Comparison of ENCODE assay signal across 8 cellular contexts in the genomic region with DNA sequence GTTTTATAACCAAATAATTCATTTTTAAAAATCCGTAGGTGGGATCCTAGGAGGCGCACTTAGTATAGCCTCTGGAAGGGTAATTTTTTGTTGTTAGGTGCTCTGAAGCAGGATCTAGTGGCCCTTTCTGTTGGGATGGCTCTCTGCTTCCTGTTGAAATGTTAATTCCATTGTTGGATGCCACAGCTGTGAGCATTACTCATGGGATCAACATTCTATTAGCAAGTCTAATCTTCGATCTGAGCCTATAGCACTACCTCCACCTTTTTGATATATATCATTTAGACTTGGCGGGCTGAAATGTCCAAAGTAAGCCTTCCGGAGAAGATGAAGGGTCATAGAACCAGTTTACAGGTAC. TPM values are rescaled to one million over a fixed set of nuclear protein-coding genes. Genes with fewer than 3 reads are reported as not detected.
DNase-seq lines count a peak whose midpoint lies in the region; ATAC-seq, FAIRE-seq and TF ChIP-seq lines count a peak whose summit lies in the region.

No MANE protein-coding gene starts in this region.

- H3K4me1 ChIP-seq in HUES6 (ENCODE audit: control insufficient read depth, insufficient read depth, low read length) = peaks cover 20% of the 10 kb centered on the region
- H3K4me1 ChIP-seq in GM12878 (ENCODE audit: control insufficient read depth, insufficient read depth, low read length) = no peaks in the 10 kb centered on the region; the same call in 1 of the 2 replicates
- peaks cover 67% of the 10 kb centered on the region for H3K4me1 ChIP-seq in HepG2 (ENCODE audit: insufficient read depth, low read length)

- H3K9me3 ChIP-seq in AG04450 (ENCODE audit: control insufficient read depth, insufficient read depth, low read length) = no peaks in the 10 kb centered on the region; the same call in 1 of the 2 replicates
- no peaks in the 10 kb centered on the region for H3K9me3 ChIP-seq in HUES6 (ENCODE audit: control insufficient read depth, insufficient read depth, low read depth, low read length)
- no peaks in the 10 kb centered on the region; the same call in 2 of the 3 replicates for H3K9me3 ChIP-seq in GM12878 (replicated peaks; ENCODE audit: control insufficient read depth, insufficient read depth, low read length)
- no peaks in the 10 kb centered on the region for H3K9me3 ChIP-seq in HepG2 (ENCODE audit: low read length)

- FAIRE-seq in GM12878 (lab: Jason Lieb, UNC) (no peak), HepG2 (lab: Jason Lieb, UNC) (no peak)

- no peak for TF ChIP-seq POLR2A in GM12878 (IDR thresholded peaks at IDR 0.05; ENCODE audit: low read depth, low read length)
- no peak for TF ChIP-seq POLR2A in HepG2 (IDR thresholded peaks at IDR 0.05; ENCODE audit: insufficient read depth in 1 of 2, low read depth in 2 of 2, low read length in 2 of 2)

- H3K79me2 ChIP-seq in GM12878 (ENCODE audit: control insufficient read depth, insufficient read depth, low read length) (no peaks in the 10 kb centered on the region), HepG2 (ENCODE audit: insufficient read depth, low read length) (peaks cover 67% of the 10 kb centered on the region)

- WGBS in GM12878 (ENCODE audit: insufficient coverage, insufficient replicate concordance, low lambda C conversion rate, missing lambda C conversion rate) = 15% methylated on average over 5 of the region's 5 CpGs
- 25% methylated on average over 5 of the region's 5 CpGs for WGBS in HepG2 (ENCODE audit: low lambda C conversion rate)

- H4K20me1 ChIP-seq in GM12878 (ENCODE audit: control insufficient read depth, insufficient read depth) = no peaks in the 10 kb centered on the region; the same call in 1 of the 2 replicates
- peaks cover 19% of the 10 kb centered on the region for H4K20me1 ChIP-seq in HepG2 (ENCODE audit: insufficient read depth, low read length)

- intact Hi-C loops in GM12878 (cut with micrococcal nuclease; ENCODE audit: unreplicated experiment) = no loop called here
- intact Hi-C loops in HepG2 (cut with micrococcal nuclease; ENCODE audit: unreplicated experiment) = no loop called here
- intact Hi-C loops in left colon (cut with DNase I, micrococcal nuclease) = no loop called here

- CTCF ChIA-PET in AG04450 (lab: Charles Lee) = interaction anchor here (3.1 kb wide), 1 partner anchor 126 kb away, joined by 24 read pairs; no protein-coding TSS in a partner anchor
- CTCF ChIA-PET in GM12878 (lab: Yijun Ruan, JAX) = no interaction called here
- CTCF ChIA-PET in HepG2 (lab: Yijun Ruan, JAX; ENCODE audit: low intra/inter-chr PET ratio, low total read pairs) = no interaction called here

- RAD21 ChIA-PET in GM12878 (lab: Charles Lee; ENCODE audit: unreplicated experiment) = no interaction called here

- POLR2A ChIA-PET in AG04450 (lab: Yijun Ruan, JAX) (no interaction called here), GM12878 (lab: Charles Lee) (no interaction called here), HepG2 (lab: Yijun Ruan, JAX) (interaction anchor here (1.0 to 4.8 kb wide), 7 partner anchors 8 to 59 kb away, joined by 3 to 59 read pairs (median 18); no protein-coding TSS in a partner anchor)

- BruUV-seq in GM12878 (replicated peaks; lab: Mats Ljungman, UMichigan) (no TSS peak), HepG2 (replicated peaks; lab: Mats Ljungman, UMichigan) (TSS peak; percentile 52)

- H3K36me3 ChIP-seq in HUES6 (ENCODE audit: control insufficient read depth, insufficient read depth, low read length) = peaks cover 14% of the 10 kb centered on the region
- H3K36me3 ChIP-seq in GM12878 (ENCODE audit: control insufficient read depth in 2 of 2, insufficient read depth in 2 of 2, low read length in 1 of 2) = no peaks in the 10 kb centered on the region
- H3K36me3 ChIP-seq in HepG2 (replicated peaks in 1 of 2; ENCODE audit: control insufficient read depth in 1 of 2, insufficient read depth in 2 of 2, low read length in 2 of 2) = peaks cover 2 to 8% of the 10 kb centered on the region in 2 experiments; a peak in 1 of 5 replicates

- no peak for TF ChIP-seq RAD21 in GM12878 (IDR thresholded peaks at IDR 0.05; ENCODE audit: insufficient read depth, low read depth, low read length)
- TF ChIP-seq RAD21 in HepG2 (CRISPR knock-in tag; IDR thresholded peaks at IDR 0.05) = no peak

- TF ChIP-seq EP300 in GM12878 (IDR thresholded peaks at IDR 0.05; ENCODE audit: borderline replicate concordance in 1 of 2, control insufficient read depth in 1 of 2, low read depth in 2 of 2, low read length in 2 of 2) (no peak), HepG2 (IDR thresholded peaks at IDR 0.05; ENCODE audit: low read depth in 2 of 2, low read length in 2 of 2) (no peak), HepG2 (CRISPR knock-in tag; IDR thresholded peaks at IDR 0.05; ENCODE audit: borderline replicate concordance) (no peak)

- in situ Hi-C loops in GM12878 (cut with MboI) (no loop called here), HepG2 (cut with HindIII; ENCODE audit: extremely low pct_ligation_motif_present, low pct_unique_long_range_greater_than_20kb) (no loop called here)

- DNase-seq in AG04450 (ENCODE audit: low read depth, low spot score) (no peak), GM12878 (ENCODE audit: low read depth, low spot score) (no peak), HepG2 (ENCODE audit: low spot score) (peak; percentile 27), GOT3 (lab: John Stamatoyannopoulos, UW) (no peak), left colon (no peak), occipital lobe (lab: John Stamatoyannopoulos, UW) (no peak)

- H3K9ac ChIP-seq in HUES6 (ENCODE audit: low read length) (peak overlapping the region; percentile 97), GM12878 (ENCODE audit: control insufficient read depth, insufficient read depth, low read length) (no peak overlapping the region), HepG2 (ENCODE audit: insufficient read depth, low read depth, low read length) (peak overlapping the region; percentile 86)

- ATAC-seq in GM12878 = no peak
- no peak for ATAC-seq in HepG2
- no peak for ATAC-seq in GM18870 (IDR thresholded peaks at IDR 0.05; ENCODE audit: unreplicated experiment)
- ATAC-seq in left colon = no peak

- H3K27ac ChIP-seq in AG04450 (ENCODE audit: low read depth, low read length) (no peak overlapping the region), HUES6 (ENCODE audit: low read depth, low read length) (peak overlapping the region; percentile 92), GM12878 (ENCODE audit: control insufficient read depth, insufficient read depth) (no peak overlapping the region), HepG2 (ENCODE audit: extremely low read length, insufficient read depth, low read length) (peak overlapping the region; percentile 90)

- H3K4me2 ChIP-seq in GM12878 (ENCODE audit: control insufficient read depth, insufficient read depth) (peak overlapping the region; percentile 98; the same call in 1 of the 2 replicates), HepG2 (ENCODE audit: low read depth, low read length) (peak overlapping the region; percentile 83)

- TF ChIP-seq CTCF in AG04450 (IDR thresholded peaks at IDR 0.05; ENCODE audit: low read depth, low read length) = no peak
- no peak for TF ChIP-seq CTCF in GM12878 (IDR thresholded peaks at IDR 0.05 in 2 of 3, conservative IDR thresholded peaks at IDR 0.05 in 1 of 3; ENCODE audit: control insufficient read depth in 2 of 3, extremely low read depth in 1 of 3, insufficient read depth in 1 of 3, low read depth in 3 of 3, low read length in 3 of 3)
- TF ChIP-seq CTCF in HepG2 (CRISPR knock-in tag; IDR thresholded peaks at IDR 0.05) = no peak

- H3K4me3 ChIP-seq in AG04450 (ENCODE audit: low read depth, low read length) = peak overlapping the region; percentile 69
- peak overlapping the region; percentile 87 for H3K4me3 ChIP-seq in HUES6 (ENCODE audit: low read depth, low read length)
- peak overlapping the region; percentile 71; the same call in 1 of the 2 replicates for H3K4me3 ChIP-seq in GM12878
- H3K4me3 ChIP-seq in HepG2 (replicated peaks in 1 of 3; ENCODE audit: insufficient read depth in 1 of 3, low read depth in 2 of 3, low read length in 3 of 3) = peak overlapping the region; percentile 85 to 96 (median 92)

- SMC1A ChIA-PET in GM12878 (lab: Charles Lee; ENCODE audit: uncharacterized antibody, unreplicated experiment) = no interaction called here

- H2AFZ ChIP-seq in GM12878 (ENCODE audit: control insufficient read depth, low read depth, low read length) (no peak overlapping the region), HepG2 (ENCODE audit: low read length) (no peak overlapping the region)

- H3K27me3 ChIP-seq in AG04450 (ENCODE audit: control insufficient read depth, insufficient read depth, low read length) (peaks cover 17% of the 10 kb centered on the region), HUES6 (ENCODE audit: control insufficient read depth, insufficient read depth, low read length) (no peaks in the 10 kb centered on the region), GM12878 (replicated peaks in 1 of 2; ENCODE audit: control insufficient read depth in 2 of 2, insufficient read depth in 2 of 2, low read length in 1 of 2) (peaks cover 0 to 4% of the 10 kb centered on the region in 2 experiments; a peak in 2 of 4 replicates), HepG2 (ENCODE audit: control insufficient read depth in 1 of 2, insufficient read depth in 2 of 2, low read length in 2 of 2) (no peaks in the 10 kb centered on the region; a peak in 1 of 5 replicates)

RNA-seq across cellular contexts. Expression of a gene that starts 1.3 kb away (rescaled TPM):
- polyA plus RNA-seq in AG04450 (2011; rRNA removed) (0.67 and 0.99 TPM in 2 replicates), GM12878 (2011; rRNA removed) (0.01 and 0.12 TPM in 2 replicates), GM12878 (2014; fragmentation: Illumina TruSeq; extraction: Trizol) (0.06 and 0.11 TPM in 2 replicates), GM12878 (2014; fragmentation: Nextera tagmentation; extraction: Ambion mirVana) (under 1 TPM; 0.04 to 0.31 TPM), GM12878 (2014; rRNA removed) (0.03 and 0.13 TPM in 2 replicates), GM12878 (2016; fragmentation: Nextera tagmentation; extraction: Ambion mirVana) (under 1 TPM; 0.18 to 0.64 TPM), HepG2 (2011; rRNA removed) (99.1 and 110 TPM in 2 replicates)
- polyA minus RNA-seq in AG04450 (2011; rRNA and poly(A)+ RNA removed) = 1.4 TPM in 2 replicates
- total RNA-seq in GM12878 (2013; cell fraction: nucleolus; rRNA removed) = not detected in 2 replicates
- total RNA-seq in GM12878 (2014; rRNA removed) (0.23 and 0.44 TPM in 2 replicates), GM12878 (2014; rRNA removed; fragmentation: Illumina TruSeq; extraction: Trizol) (0.09 and 0.18 TPM in 2 replicates), GM12878 (2021) (0.11 and 0.13 TPM in 2 replicates), HepG2 (2016; rRNA removed; fragmentation: Illumina TruSeq; extraction: Trizol) (57.0 and 86.8 TPM in 2 replicates), left colon (10 to 100 TPM; 70.5 to 79.2 TPM), occipital lobe (372 TPM)
- not detected for polyA plus RNA-seq in GM12878 (2011; ENCODE audit: low read depth)
- not detected in 2 replicates for polyA plus RNA-seq in GM12878 (2011; cell fraction: cytosol; rRNA removed)
- polyA plus RNA-seq in GM12878 (2011; cell fraction: nucleus; rRNA removed) = 0.04 TPM in 1 of 2 replicates, not detected in the other
- 0.13 and 0.28 TPM in 2 replicates for polyA plus RNA-seq in GM12878 (2012)
- 0.07 TPM in 1 of 2 replicates, not detected in the other for polyA minus RNA-seq in GM12878 (2011; rRNA and poly(A)+ RNA removed)
- not detected in 2 replicates for polyA minus RNA-seq in GM12878 (2011; cell fraction: cytosol; rRNA and poly(A)+ RNA removed)
- polyA minus RNA-seq in GM12878 (2011; cell fraction: nucleus; rRNA and poly(A)+ RNA removed) = not detected in 2 replicates
- total RNA-seq in HepG2 (2016; cell fraction: cytosol; rRNA removed; fragmentation: Illumina TruSeq; extraction: Trizol; ENCODE audit: low read depth) = 14.2 and 17.8 TPM in 2 replicates
- 62.4 and 88.2 TPM in 2 replicates for total RNA-seq in HepG2 (2016; cell fraction: insoluble cytoplasmic fraction; rRNA removed; fragmentation: Illumina TruSeq; extraction: Trizol)
- 25.0 and 25.5 TPM in 2 replicates for total RNA-seq in HepG2 (2016; cell fraction: membrane; rRNA removed; fragmentation: Illumina TruSeq; extraction: Trizol)
- 97.8 and 106 TPM in 2 replicates for total RNA-seq in HepG2 (2016; cell fraction: nucleus; rRNA removed; fragmentation: Illumina TruSeq; extraction: Trizol)
- polyA plus RNA-seq in HepG2 (2011; cell fraction: cytosol; rRNA removed) = 56.1 and 93.3 TPM in 2 replicates
- 22.6 and 33.0 TPM in 2 replicates for polyA plus RNA-seq in HepG2 (2011; cell fraction: nucleus; rRNA removed)
- polyA plus RNA-seq in HepG2 (2012) = 106 and 129 TPM in 2 replicates
- polyA plus RNA-seq in HepG2 (2016; cell fraction: cytosol; fragmentation: Illumina TruSeq; extraction: Trizol; ENCODE audit: low read depth) = 4.7 and 5.7 TPM in 2 replicates
- 32.4 and 34.8 TPM in 2 replicates for polyA plus RNA-seq in HepG2 (2016; cell fraction: insoluble cytoplasmic fraction; fragmentation: Illumina TruSeq; extraction: Trizol; ENCODE audit: low read depth)
- polyA plus RNA-seq in HepG2 (2016; cell fraction: membrane; fragmentation: Illumina TruSeq; extraction: Trizol; ENCODE audit: low read depth) = 8.7 and 9.3 TPM in 2 replicates
- polyA plus RNA-seq in HepG2 (2016; cell fraction: nucleus; fragmentation: Illumina TruSeq; extraction: Trizol; ENCODE audit: insufficient read depth, low read depth) = 64.8 and 73.1 TPM in 2 replicates
- 48.0 and 115 TPM in 2 replicates for polyA minus RNA-seq in HepG2 (2011; rRNA and poly(A)+ RNA removed; ENCODE audit: low replicate concordance)
- 120 and 127 TPM in 2 replicates for polyA minus RNA-seq in HepG2 (2011; cell fraction: cytosol; rRNA and poly(A)+ RNA removed)
- 218 and 225 TPM in 2 replicates for polyA minus RNA-seq in HepG2 (2011; cell fraction: nucleus; rRNA and poly(A)+ RNA removed)

Comparison
In these comparisons a context has a peak if more than half of its experiments do, and no peak if none do; other contexts are left out.
1. H3K27ac ChIP-seq: peak in HUES6 (single experiment) and HepG2 (single experiment); none in AG04450 (single experiment) and GM12878 (single experiment).
2. RNA of a gene that starts 1.3 kb away (total RNA-seq): 372 TPM in occipital lobe (single experiment), 14.2 to 106 TPM in HepG2 and 70.5 to 79.2 TPM in left colon; 0.09 to 0.44 TPM in GM12878; every median in the first group is over 10 times any median in the second.
3. Peak in every context shown above with its lines, with median percentiles within 50 percentile points of each other: H3K4me3 ChIP-seq.